In the genomic region with DNA sequence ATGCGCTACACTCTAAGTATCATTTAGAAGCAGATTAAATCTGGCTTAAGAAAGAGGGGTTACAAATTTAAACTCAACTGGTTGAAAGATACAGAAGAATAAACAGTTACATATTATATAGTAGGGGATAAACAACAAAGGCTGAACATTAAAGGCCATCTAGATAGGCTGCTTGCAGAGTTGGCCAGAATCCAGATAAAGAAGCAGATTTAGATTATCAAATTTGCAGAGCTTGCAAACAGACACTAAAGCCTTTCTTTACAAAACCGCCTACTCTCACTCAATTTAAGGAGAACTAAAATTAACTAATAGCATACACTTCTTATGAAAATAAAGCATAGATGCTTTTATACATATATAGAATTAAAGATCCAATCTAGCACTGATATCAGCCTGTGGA, we compare ENCODE assay signal across 10 cellular contexts.
DNase-seq lines count a peak whose midpoint lies in the region; TF ChIP-seq lines count a peak whose summit lies in the region.
"Had no signal": no experiment of that assay in that cellular context is flagged by ENCODE, and none has a peak within 500 bp of the region (broad histone marks: within the 10 kb centered on the region; RNA-seq: fewer than 3 reads in every experiment).

No MANE protein-coding gene starts in this region.

- 63 to 88% (median 79%) methylated on average over 2 of the region's 2 CpGs for WGBS in spleen, 5 donors

- no peak for TF ChIP-seq POLR2A in spleen (IDR thresholded peaks at IDR 0.05)

- peaks cover 0 to 80% of the 10 kb centered on the region in 2 donors for H3K4me1 ChIP-seq in right atrium auricular region
- H3K4me1 ChIP-seq in spleen, result peaks cover 24 to 69% (median 54%) of the 10 kb centered on the region in 6 donors

- no peak overlapping the region for H3K4me3 Mint-ChIP-seq in HFFc6

- intact Hi-C loops in spleen (cut with DNase I; ENCODE audit: low total_unique reads), result no loop called here

- H3K9me3 ChIP-seq in right atrium auricular region (no peaks in the 10 kb centered on the region), spleen (no peaks in the 10 kb centered on the region)

- no peaks in the 10 kb centered on the region for H3K27me3 Mint-ChIP-seq in HFFc6 (ENCODE audit: insufficient read depth)

- H3K4me3 ChIP-seq in right atrium auricular region (peak overlapping the region in 1 of 2 donors; percentile 12), spleen (peak overlapping the region in 1 of 8 donors; percentile 32)
- H3K4me3 ChIP-seq: cardiac muscle cell had no signal

- H3K36me3 ChIP-seq in right atrium auricular region (peaks cover 33% of the 10 kb centered on the region), spleen (peaks cover 0 to 61% (median 37%) of the 10 kb centered on the region in 6 donors)

- TF ChIP-seq CTCF in HFFc6 (IDR thresholded peaks at IDR 0.05), result no peak
- TF ChIP-seq CTCF in right atrium auricular region (IDR thresholded peaks at IDR 0.05), result no peak
- no peak for TF ChIP-seq CTCF in spleen (IDR thresholded peaks at IDR 0.05 in 8 of 11, conservative IDR thresholded peaks at IDR 0.05 in 3 of 11)

- no peak for DNase-seq in HFFc6
- peak; percentile 22 for DNase-seq in RPMI8226
- DNase-seq in right atrium auricular region (ENCODE audit: low spot score), result no peak
- DNase-seq in spleen, result no peak
- DNase-seq in NCI-H510A (lab: John Stamatoyannopoulos, UW), result no peak
- no peak for DNase-seq in activated effector memory CD4-positive, alpha-beta T cell treated with Interleukin-2 at 50 U/mL for 16 hours
- no peak for DNase-seq in activated CD8-positive, alpha-beta memory T cell treated with anti-CD3 and anti-CD28 coated beads for 24 hours
- no peak for DNase-seq in NOMO-1 (lab: John Stamatoyannopoulos, UW; ENCODE audit: unreplicated experiment in 2 of 2)
- DNase-seq: activated T-cell treated with anti-CD3 and anti-CD28 coated beads, Interleukin-2, amount 50 U/mL, for 1 hour had no signal

- no peaks in the 10 kb centered on the region for H3K9me3 Mint-ChIP-seq in HFFc6

- H3K36me3 Mint-ChIP-seq in HFFc6 (ENCODE audit: low read depth), result peaks cover 21% of the 10 kb centered on the region

- H3K27ac Mint-ChIP-seq in HFFc6, result 0 out of 2 replicates have a peak overlapping the region, but pooled peaks have one; percentile 9

- H3K27me3 ChIP-seq in right atrium auricular region, result no peaks in the 10 kb centered on the region
- H3K27me3 ChIP-seq in spleen (replicated peaks in 1 of 7), result no peaks in the 10 kb centered on the region
- H3K27me3 ChIP-seq: cardiac muscle cell had no signal

- H3K4me1 Mint-ChIP-seq in HFFc6 (ENCODE audit: low read depth), result peaks cover 14% of the 10 kb centered on the region

- H3K27ac ChIP-seq in right atrium auricular region (peak overlapping the region; percentile 97), spleen (peak overlapping the region in 7 of 8 donors; percentile 37 to 63 (median 52))
- H3K27ac ChIP-seq: cardiac muscle cell had no signal
